Comparison of ENCODE assay signal across 9 cellular contexts in genomic region chr4:165580379-165580905, GRCh38.
DNase-seq lines count a peak whose midpoint lies in the region; TF ChIP-seq lines count a peak whose summit lies in the region.
"Had no signal": no experiment of that assay in that cellular context is flagged by ENCODE, and none has a peak within 500 bp of the region (broad histone marks: within the 10 kb centered on the region; RNA-seq: fewer than 3 reads in every experiment).

No MANE protein-coding gene starts in this region.

- no peak overlapping the region for H4K91ac ChIP-seq in H9 (ENCODE audit: insufficient read length, low read depth, low read length)

- H4K5ac ChIP-seq in H9 (ENCODE audit: insufficient read length, low read depth, low read length), result no peak overlapping the region

- H3K27ac Mint-ChIP-seq in H9, result no peak overlapping the region

- no peak overlapping the region for H3K4ac ChIP-seq in H9 (ENCODE audit: low read depth, low read length)

- H3K27me3 ChIP-seq in brain microvascular endothelial cell (replicated peaks) (no peaks in the 10 kb centered on the region), H9 (ENCODE audit: insufficient read depth, low read length) (no peaks in the 10 kb centered on the region)
- H3K27me3 ChIP-seq: SJCRH30 had no signal

- H3K9me3 ChIP-seq in H9 (ENCODE audit: control insufficient read depth, low read depth, low read length), result no peaks in the 10 kb centered on the region
- H3K9me3 ChIP-seq: SJCRH30 had no signal

- no peaks in the 10 kb centered on the region for H3K79me1 ChIP-seq in H9 (ENCODE audit: insufficient read depth, low read depth, low read length, poor library complexity, severe bottlenecking)

- H2BK120ac ChIP-seq in H9 (ENCODE audit: low read depth, low read length, poor library complexity, severe bottlenecking), result no peak overlapping the region

- no peak overlapping the region for H3K4me3 ChIP-seq in brain microvascular endothelial cell (ENCODE audit: low read depth, low read length)
- H3K4me3 ChIP-seq: SJCRH30 had no signal

- no peaks in the 10 kb centered on the region for H3K23me2 ChIP-seq in H9 (ENCODE audit: insufficient read length, low read depth, low read length, poor library complexity, severe bottlenecking)

- H3K27ac ChIP-seq in brain microvascular endothelial cell, result peak overlapping the region; percentile 18
- H3K27ac ChIP-seq in H9 (ENCODE audit: insufficient read length, low read depth, low read length), result no peak overlapping the region
- H3K27ac ChIP-seq: SJCRH30 had no signal

- no peak overlapping the region for H3K4me2 ChIP-seq in H9 (ENCODE audit: insufficient read depth, insufficient read length, low read length)

- peak; percentile 12 for DNase-seq in ACHN
- DNase-seq in HPDE6-E6E7 (ENCODE audit: extremely low spot score), result peak; percentile 66
- peak; percentile 85 for DNase-seq in brain microvascular endothelial cell
- DNase-seq in iris pigment epithelial cell (ENCODE audit: low read depth), result peak; percentile 93
- DNase-seq in NCI-H1105 (lab: John Stamatoyannopoulos, UW), result no peak
- DNase-seq in NCI-H510A treated with DMSO at 0.1 percent for 48 hours (lab: John Stamatoyannopoulos, UW), result no peak
- no peak for DNase-seq in amniotic stem cell (lab: John Stamatoyannopoulos, UW)
- DNase-seq in H9, result no peak
- DNase-seq: SJCRH30 had no signal

- H3K14ac ChIP-seq in H9 (ENCODE audit: insufficient read depth, low read length), result no peak overlapping the region

- no peak overlapping the region for H2BK20ac ChIP-seq in H9 (ENCODE audit: low read depth, low read length, poor library complexity, severe bottlenecking)

- no peak overlapping the region for H3K23ac ChIP-seq in H9 (ENCODE audit: insufficient read length, low read depth, low read length)

- H3T11ph ChIP-seq in H9 (ENCODE audit: low read length), result no peak overlapping the region

- no peak overlapping the region for H3K9ac ChIP-seq in H9 (ENCODE audit: extremely low read depth, insufficient read length, low read length)

- H3K4me3 Mint-ChIP-seq in H9, result no peak overlapping the region

- no peak overlapping the region for H2AFZ ChIP-seq in H9 (ENCODE audit: low read length)

- H2AK5ac ChIP-seq in H9 (ENCODE audit: insufficient read length, low read length), result no peak overlapping the region

- no peak overlapping the region for H2BK15ac ChIP-seq in H9 (ENCODE audit: low read depth, low read length)

- H3K4me1 ChIP-seq in H9 (ENCODE audit: insufficient read depth, low read length), result no peaks in the 10 kb centered on the region
- H3K4me1 ChIP-seq: SJCRH30 had no signal

- TF ChIP-seq CTCF in brain microvascular endothelial cell (IDR thresholded peaks at IDR 0.05; ENCODE audit: low read depth, low read length, missing control alignments) (no peak), H9 (conservative IDR thresholded peaks at IDR 0.05) (no peak)

- H4K20me1 ChIP-seq in H9 (ENCODE audit: control insufficient read depth, insufficient read depth, insufficient read length), result no peaks in the 10 kb centered on the region

- H2BK12ac ChIP-seq in H9 (ENCODE audit: insufficient read length, low read depth, low read length), result no peak overlapping the region

- no peaks in the 10 kb centered on the region for H3K79me2 ChIP-seq in H9 (ENCODE audit: insufficient read depth, low read length)

- H3K4me1 Mint-ChIP-seq in H9, result peaks cover 0 to 2% of the 10 kb centered on the region in 2 experiments; a peak in 1 of 4 replicates

- WGBS in H9 (ENCODE audit: extremely low coverage, insufficient read length, low lambda C conversion rate), result no CpG with 5 or more reads among the region's 4 CpGs

- no peaks in the 10 kb centered on the region for H3K9me3 Mint-ChIP-seq in H9

- H3K36me3 Mint-ChIP-seq in H9 (ENCODE audit: insufficient read depth in 1 of 3, low read depth in 3 of 3), result no peaks in the 10 kb centered on the region

- in situ Hi-C loops in ACHN (cut with HindIII; ENCODE audit: low pct_ligation_motif_present, low pct_unique_long_range_greater_than_20kb, low sequenced_read_pairs), result no loop called here
- in situ Hi-C loops in brain microvascular endothelial cell (cut with HindIII; ENCODE audit: low pct_ligation_motif_present, low sequenced_read_pairs), result no loop called here

- no peak overlapping the region for H3K18ac ChIP-seq in H9 (ENCODE audit: insufficient read length, low read depth, low read length)

- H3K56ac ChIP-seq in H9 (ENCODE audit: insufficient read length, low read depth, low read length), result no peak overlapping the region

- no peaks in the 10 kb centered on the region for H3K27me3 Mint-ChIP-seq in H9 (ENCODE audit: low read depth)

- H4K8ac ChIP-seq in H9 (replicated peaks; ENCODE audit: insufficient read length, low read depth, low read length), result no peak overlapping the region

- H3K36me3 ChIP-seq in brain microvascular endothelial cell (replicated peaks), result no peaks in the 10 kb centered on the region
- H3K36me3 ChIP-seq: SJCRH30 had no signal

- no peak overlapping the region for H2BK5ac ChIP-seq in H9 (ENCODE audit: insufficient read length, low read length)

Comparison
In these comparisons a context has a peak if more than half of its experiments do, and no peak if none do; other contexts are left out.
1. DNase-seq: peak in ACHN (single experiment), HPDE6-E6E7 (single experiment), brain microvascular endothelial cell (single experiment) and iris pigment epithelial cell (single experiment); none in NCI-H1105 (single experiment), NCI-H510A treated with DMSO at 0.1 percent for 48 hours (single experiment), amniotic stem cell (single experiment) and H9 (single experiment).